In genomic region chr14:77077040-77077439, GRCh38 we compare ENCODE assay signal across 14 cellular contexts. TPM values are rescaled to one million over a fixed set of nuclear protein-coding genes. Genes with fewer than 3 reads are reported as not detected.
A peak's percentile ranks its signal among the peaks of the same experiment; 100 is the strongest.
DNase-seq lines count a peak whose midpoint lies in the region; ATAC-seq and TF ChIP-seq lines count a peak whose summit lies in the region.
"Had no signal": no experiment of that assay in that cellular context is flagged by ENCODE, and none has a peak within 500 bp of the region (broad histone marks: within the 10 kb centered on the region; RNA-seq: fewer than 3 reads in every experiment).

No MANE protein-coding gene starts in this region.

- H4K20me1 ChIP-seq in mammary epithelial cell (ENCODE audit: insufficient read depth, low read length), result no peaks in the 10 kb centered on the region
- no peaks in the 10 kb centered on the region for H4K20me1 ChIP-seq in hepatocyte (ENCODE audit: insufficient read depth, poor library complexity, severe bottlenecking)

- POLR2A ChIA-PET in MCF 10A (lab: Yijun Ruan, JAX), result interaction anchor here (0.5 to 1.9 kb wide), 3 partner anchors 10 to 136 kb away, joined by 3 to 13 read pairs (median 4); no protein-coding TSS in a partner anchor
- POLR2A ChIA-PET in activated CD4-positive, alpha-beta memory T cell treated with anti-CD3 and anti-CD28 coated beads for 36 hours (lab: Charles Lee), result no interaction called here

- intact Hi-C loops in MCF 10A (cut with micrococcal nuclease) (no loop called here), mammary epithelial cell (cut with micrococcal nuclease) (no loop called here)
- intact Hi-C loops in activated CD4-positive, alpha-beta memory T cell treated with anti-CD3 and anti-CD28 coated beads for 36 hours (cut with micrococcal nuclease), result no loop called here

- H3K27ac Mint-ChIP-seq in MCF 10A (ENCODE audit: low read depth, unreplicated experiment), result peak overlapping the region; percentile 76
- H3K27ac Mint-ChIP-seq in activated CD4-positive, alpha-beta memory T cell treated with anti-CD3 and anti-CD28 coated beads for 36 hours, result no peak overlapping the region

- in situ Hi-C loops in mammary epithelial cell (cut with MboI; ENCODE audit: low sequenced_read_pairs in 2 of 2), result loop anchor here (25.0 kb wide), 1 partner anchor 365 kb away; no protein-coding TSS in a partner anchor

- H2AFZ ChIP-seq in mammary epithelial cell (ENCODE audit: low read depth, low read length), result no peak overlapping the region
- H2AFZ ChIP-seq in hepatocyte, result no peak overlapping the region
- H2AFZ ChIP-seq in parathyroid adenoma, result peak overlapping the region; percentile 81

- CTCF ChIA-PET in MCF 10A (lab: Yijun Ruan, JAX) (interaction anchor here (1.0 to 11.2 kb wide), 7 partner anchors 7 to 201 kb away, joined by 3 to 523 read pairs (median 9); partner anchors contain the start of gene CIPC), mammary epithelial cell (lab: Charles Lee; ENCODE audit: low non-redundant PET) (no interaction called here)
- CTCF ChIA-PET in activated CD4-positive, alpha-beta memory T cell treated with anti-CD3 and anti-CD28 coated beads for 36 hours (lab: Charles Lee), result interaction anchor here (0.9 to 16.8 kb wide), 4 partner anchors 9 to 203 kb away, joined by 3 to 598 read pairs (median 11); no protein-coding TSS in a partner anchor

- H3K79me2 ChIP-seq in mammary epithelial cell (ENCODE audit: insufficient read depth, low read length) (no peaks in the 10 kb centered on the region), hepatocyte (no peaks in the 10 kb centered on the region), parathyroid adenoma (no peaks in the 10 kb centered on the region)

- BruUV-seq in MCF 10A (replicated peaks; lab: Mats Ljungman, UMichigan), result no TSS peak
- BruUV-seq in mammary epithelial cell (replicated peaks; lab: Mats Ljungman, UMichigan), result no TSS peak

- H3K9me3 Mint-ChIP-seq in MCF 10A (ENCODE audit: unreplicated experiment), result no peaks in the 10 kb centered on the region
- H3K9me3 Mint-ChIP-seq in activated CD4-positive, alpha-beta memory T cell treated with anti-CD3 and anti-CD28 coated beads for 36 hours, result peaks cover 7% of the 10 kb centered on the region

- H3K36me3 Mint-ChIP-seq in MCF 10A (ENCODE audit: insufficient read depth, unreplicated experiment), result no peaks in the 10 kb centered on the region
- no peaks in the 10 kb centered on the region for H3K36me3 Mint-ChIP-seq in activated CD4-positive, alpha-beta memory T cell treated with anti-CD3 and anti-CD28 coated beads for 36 hours
- H3K36me3 Mint-ChIP-seq: brain had no signal

- no peaks in the 10 kb centered on the region for H3K9me3 ChIP-seq in mammary epithelial cell (replicated peaks; ENCODE audit: insufficient read depth, low read length)
- H3K9me3 ChIP-seq in hepatocyte (ENCODE audit: low read depth), result no peaks in the 10 kb centered on the region
- no peaks in the 10 kb centered on the region for H3K9me3 ChIP-seq in parathyroid adenoma (ENCODE audit: control insufficient read depth, low read length)
- H3K9me3 ChIP-seq: prostate gland, SJCRH30 had no signal

- no peaks in the 10 kb centered on the region for H3K36me3 ChIP-seq in mammary epithelial cell (ENCODE audit: insufficient read depth, low read length)
- no peaks in the 10 kb centered on the region for H3K36me3 ChIP-seq in hepatocyte (replicated peaks; ENCODE audit: insufficient read depth, low read depth)
- no peaks in the 10 kb centered on the region for H3K36me3 ChIP-seq in parathyroid adenoma (ENCODE audit: control insufficient read depth, insufficient read depth, low read length)
- H3K36me3 ChIP-seq: prostate gland, SJCRH30 had no signal

- H3K9ac ChIP-seq in mammary epithelial cell (ENCODE audit: insufficient read depth, low read length) (no peak overlapping the region), parathyroid adenoma (no peak overlapping the region)

- H3K4me3 ChIP-seq in mammary epithelial cell (replicated peaks in 1 of 3; ENCODE audit: insufficient read depth in 1 of 3, low read depth in 2 of 3, low read length in 3 of 3) (no peak overlapping the region), hepatocyte (no peak overlapping the region), parathyroid adenoma (ENCODE audit: low read depth, low read length) (no peak overlapping the region)
- H3K4me3 ChIP-seq: prostate gland, SJCRH30 had no signal

- peaks cover 13% of the 10 kb centered on the region for H3K4me1 Mint-ChIP-seq in MCF 10A (ENCODE audit: insufficient read depth, unreplicated experiment)
- H3K4me1 Mint-ChIP-seq in activated CD4-positive, alpha-beta memory T cell treated with anti-CD3 and anti-CD28 coated beads for 36 hours (ENCODE audit: low read depth), result no peaks in the 10 kb centered on the region

- H3K27me3 Mint-ChIP-seq in MCF 10A (ENCODE audit: insufficient read depth, unreplicated experiment), result no peaks in the 10 kb centered on the region
- H3K27me3 Mint-ChIP-seq in activated CD4-positive, alpha-beta memory T cell treated with anti-CD3 and anti-CD28 coated beads for 36 hours, result peaks cover 1% of the 10 kb centered on the region
- H3K27me3 Mint-ChIP-seq: brain had no signal

- H3K4me1 ChIP-seq in mammary epithelial cell (ENCODE audit: insufficient read depth, low read length) (peaks cover 8% of the 10 kb centered on the region), hepatocyte (ENCODE audit: insufficient read depth) (peaks cover 13% of the 10 kb centered on the region), parathyroid adenoma (peaks cover 17% of the 10 kb centered on the region)
- H3K4me1 ChIP-seq: prostate gland, SJCRH30 had no signal

- ATAC-seq in HG03439 (IDR thresholded peaks at IDR 0.05; ENCODE audit: unreplicated experiment), result no peak
- no peak for ATAC-seq in HG03095 (IDR thresholded peaks at IDR 0.05; ENCODE audit: unreplicated experiment)

- H3K9me2 ChIP-seq in hepatocyte (replicated peaks; ENCODE audit: insufficient read depth), result no peaks in the 10 kb centered on the region

- no peak overlapping the region for H3K4me2 ChIP-seq in mammary epithelial cell (ENCODE audit: insufficient read depth, low read depth, low read length)
- no peak overlapping the region for H3K4me2 ChIP-seq in hepatocyte
- peak overlapping the region; percentile 40 for H3K4me2 ChIP-seq in parathyroid adenoma (ENCODE audit: low read length)

- H3K27me3 ChIP-seq in mammary epithelial cell (ENCODE audit: insufficient read depth, low read length) (no peaks in the 10 kb centered on the region), hepatocyte (no peaks in the 10 kb centered on the region), parathyroid adenoma (ENCODE audit: control insufficient read depth, insufficient read depth, low read length) (no peaks in the 10 kb centered on the region)
- H3K27me3 ChIP-seq: SJCRH30 had no signal

- H3K27ac ChIP-seq in mammary epithelial cell (ENCODE audit: insufficient read depth, low read depth, low read length), result no peak overlapping the region
- H3K27ac ChIP-seq in hepatocyte, result peak overlapping the region; percentile 86
- peak overlapping the region; percentile 90 for H3K27ac ChIP-seq in parathyroid adenoma
- H3K27ac ChIP-seq: SJCRH30 had no signal

- no peak overlapping the region for H3K4me3 Mint-ChIP-seq in MCF 10A (ENCODE audit: unreplicated experiment)
- H3K4me3 Mint-ChIP-seq in activated CD4-positive, alpha-beta memory T cell treated with anti-CD3 and anti-CD28 coated beads for 36 hours, result no peak overlapping the region

- no peak for TF ChIP-seq CTCF in MCF 10A (IDR thresholded peaks at IDR 0.05; ENCODE audit: unreplicated experiment)
- TF ChIP-seq CTCF in mammary epithelial cell (conservative IDR thresholded peaks at IDR 0.05 in 1 of 2, IDR thresholded peaks at IDR 0.05 in 1 of 2; ENCODE audit: extremely low read depth in 1 of 2, insufficient read depth in 1 of 2, low read depth in 1 of 2, low read length in 2 of 2), result no peak
- no peak for TF ChIP-seq CTCF in hepatocyte (IDR thresholded peaks at IDR 0.05; ENCODE audit: poor library complexity)
- TF ChIP-seq CTCF in parathyroid adenoma (IDR thresholded peaks at IDR 0.05), result no peak

- 96% methylated on average over 3 of the region's 3 CpGs for WGBS in mammary epithelial cell (ENCODE audit: low coverage, missing lambda C conversion rate)
- 84% methylated on average over 3 of the region's 3 CpGs for WGBS in hepatocyte (ENCODE audit: low lambda C conversion rate, missing lambda C conversion rate)

- DNase-seq in MCF 10A (ENCODE audit: unreplicated experiment) (no peak), mammary epithelial cell (no peak), hepatocyte (ENCODE audit: low spot score) (no peak), NCI-H1436 treated with DMSO at 0.1 percent for 48 hours (lab: John Stamatoyannopoulos, UW) (no peak)
- no peak for DNase-seq in activated CD4-positive, alpha-beta memory T cell treated with anti-CD3 and anti-CD28 coated beads for 36 hours
- DNase-seq: activated effector memory CD4-positive, alpha-beta T cell treated with Interleukin-2 at 50 U/mL for 16 hours; COR-L47; SJCRH30; stimulated activated CD4-positive, alpha-beta T cell treated with anti-CD3 and anti-CD28 coated beads, Interleukin-2, amount 100 ng/mL, for 48 hours had no signal

- dilution Hi-C loops in mammary epithelial cell (cut with HindIII; ENCODE audit: low sequenced_read_pairs), result loop anchor here (5.0 kb wide), 1 partner anchor 55 kb away; no protein-coding TSS in a partner anchor

RNA-seq across cellular contexts. Expression of gene CIPC, which starts 21.0 kb away (rescaled TPM):
- 9.7 and 11.4 TPM in 2 replicates for total RNA-seq in MCF 10A (2022)
- 10 to 100 TPM; 11.6 to 30.2 TPM for total RNA-seq in mammary epithelial cell
- polyA plus RNA-seq in mammary epithelial cell, result 9.9 TPM
- 14.5 TPM for polyA minus RNA-seq in mammary epithelial cell
- 25.6 and 29.6 TPM in 2 replicates for total RNA-seq in hepatocyte
- 9.6 and 10.5 TPM in 2 replicates for polyA plus RNA-seq in hepatocyte
- 1 to 10 TPM; 7.3 to 7.5 TPM for total RNA-seq in activated CD4-positive, alpha-beta memory T cell treated with anti-CD3 and anti-CD28 coated beads for 36 hours

RNA-seq across cellular contexts. Expression of gene IRF2BPL, which starts 48.5 kb away (rescaled TPM):
- total RNA-seq in MCF 10A (2022), result 22.1 and 26.0 TPM in 2 replicates
- 10 to 100 TPM; 41.3 to 49.4 TPM for total RNA-seq in mammary epithelial cell
- 14.0 TPM for polyA plus RNA-seq in mammary epithelial cell
- 13.7 TPM for polyA minus RNA-seq in mammary epithelial cell
- total RNA-seq in hepatocyte, result 26.8 and 34.5 TPM in 2 replicates
- polyA plus RNA-seq in hepatocyte, result 38.9 and 52.1 TPM in 2 replicates
- total RNA-seq in activated CD4-positive, alpha-beta memory T cell treated with anti-CD3 and anti-CD28 coated beads for 36 hours, result 10 to 100 TPM; 38.5 to 41.1 TPM
